15 cellular contexts compared by ENCODE assay signal in genomic region chr3:117616213-117616612, GRCh38.
A peak's percentile ranks its signal among the peaks of the same experiment; 100 is the strongest.
DNase-seq lines count a peak whose midpoint lies in the region; TF ChIP-seq lines count a peak whose summit lies in the region.
"Had no signal": no experiment of that assay in that cellular context is flagged by ENCODE, and none has a peak within 500 bp of the region (broad histone marks: within the 10 kb centered on the region; RNA-seq: fewer than 3 reads in every experiment).

No MANE protein-coding gene starts in this region.

- TF ChIP-seq CTCF in HFFc6 (IDR thresholded peaks at IDR 0.05) (peak; percentile 42; the same call in 1 of the 2 replicates), brain (conservative IDR thresholded peaks at IDR 0.05) (peak; percentile 13 to 26), hepatocyte (IDR thresholded peaks at IDR 0.05; ENCODE audit: poor library complexity) (peak; percentile 13), Calu3 (IDR thresholded peaks at IDR 0.05; ENCODE audit: unreplicated experiment) (no peak)

- no peak overlapping the region for H3K27ac ChIP-seq in hepatocyte
- H3K27ac ChIP-seq: 22Rv1, PC-9 had no signal

- DNase-seq in DMS 273 (lab: John Stamatoyannopoulos, UW; ENCODE audit: unreplicated experiment) (peak; percentile 19), DMS 273 treated with DMSO at 0.1 percent for 48 hours (lab: John Stamatoyannopoulos, UW) (no peak), HFFc6 (no peak), hepatocyte (ENCODE audit: low spot score) (no peak), NCI-H69 (lab: John Stamatoyannopoulos, UW) (no peak), SHP77 (lab: John Stamatoyannopoulos, UW) (no peak), Calu3 (no peak)
- DNase-seq: CD8-positive, alpha-beta T cell; HCEC 1CT; NCI-H1092; NCI-H1694; PC-9 had no signal

- H3K27me3 ChIP-seq in hepatocyte: no peaks in the 10 kb centered on the region

- WGBS in hepatocyte (ENCODE audit: low lambda C conversion rate, missing lambda C conversion rate): 99% methylated on average over 2 of the region's 2 CpGs

- no peak overlapping the region for H3K4me2 ChIP-seq in hepatocyte
- H3K4me2 ChIP-seq: PC-9 had no signal

- CTCF ChIA-PET in Calu3 (lab: Charles Lee): no interaction called here

- H3K27me3 Mint-ChIP-seq in HFFc6 (ENCODE audit: insufficient read depth): no peaks in the 10 kb centered on the region
- no peaks in the 10 kb centered on the region for H3K27me3 Mint-ChIP-seq in brain
- H3K27me3 Mint-ChIP-seq in Calu3 (ENCODE audit: unreplicated experiment): no peaks in the 10 kb centered on the region

- H3K9me2 ChIP-seq in hepatocyte (replicated peaks; ENCODE audit: insufficient read depth): no peaks in the 10 kb centered on the region

- H4K20me1 ChIP-seq in hepatocyte (ENCODE audit: insufficient read depth, poor library complexity, severe bottlenecking): no peaks in the 10 kb centered on the region

- H3K36me3 ChIP-seq in hepatocyte (replicated peaks; ENCODE audit: insufficient read depth, low read depth): no peaks in the 10 kb centered on the region

- intact Hi-C loops in Calu3 (cut with micrococcal nuclease; ENCODE audit: unreplicated experiment): no loop called here

- H3K27ac Mint-ChIP-seq in HFFc6: no peak overlapping the region
- no peak overlapping the region for H3K27ac Mint-ChIP-seq in brain
- H3K27ac Mint-ChIP-seq in Calu3 (ENCODE audit: unreplicated experiment): no peak overlapping the region
- H3K27ac Mint-ChIP-seq: CD8-positive, alpha-beta T cell had no signal

- H3K9me3 Mint-ChIP-seq in HFFc6 (no peaks in the 10 kb centered on the region), brain (no peaks in the 10 kb centered on the region), Calu3 (ENCODE audit: low read depth, unreplicated experiment) (peaks cover 2% of the 10 kb centered on the region)

- BruUV-seq in Calu3 (replicated peaks; lab: Mats Ljungman, UMichigan): no TSS peak

- H3K79me2 ChIP-seq in hepatocyte: no peaks in the 10 kb centered on the region

- H3K4me3 Mint-ChIP-seq in HFFc6: no peak overlapping the region
- no peak overlapping the region for H3K4me3 Mint-ChIP-seq in brain
- H3K4me3 Mint-ChIP-seq in Calu3 (ENCODE audit: low read depth, unreplicated experiment): no peak overlapping the region
- H3K4me3 Mint-ChIP-seq: CD8-positive, alpha-beta T cell had no signal

- H3K4me3 ChIP-seq in hepatocyte: no peak overlapping the region
- H3K4me3 ChIP-seq: GM12878, PC-9 had no signal

- H3K9me3 ChIP-seq in hepatocyte (ENCODE audit: low read depth): no peaks in the 10 kb centered on the region

- H3K36me3 Mint-ChIP-seq in HFFc6 (ENCODE audit: low read depth): no peaks in the 10 kb centered on the region
- no peaks in the 10 kb centered on the region for H3K36me3 Mint-ChIP-seq in brain
- H3K36me3 Mint-ChIP-seq in Calu3 (ENCODE audit: insufficient read depth, unreplicated experiment): no peaks in the 10 kb centered on the region
- H3K36me3 Mint-ChIP-seq: CD8-positive, alpha-beta T cell had no signal

- no peaks in the 10 kb centered on the region for H3K4me1 ChIP-seq in hepatocyte (ENCODE audit: insufficient read depth)

- H3K4me1 Mint-ChIP-seq in HFFc6 (ENCODE audit: low read depth) (no peaks in the 10 kb centered on the region), brain (peaks cover 8% of the 10 kb centered on the region), Calu3 (ENCODE audit: low read depth, unreplicated experiment) (no peaks in the 10 kb centered on the region)

- no peak overlapping the region for H2AFZ ChIP-seq in hepatocyte
- H2AFZ ChIP-seq: PC-9 had no signal
